Comparison of ENCODE assay signal across 11 cellular contexts in the genomic region with DNA sequence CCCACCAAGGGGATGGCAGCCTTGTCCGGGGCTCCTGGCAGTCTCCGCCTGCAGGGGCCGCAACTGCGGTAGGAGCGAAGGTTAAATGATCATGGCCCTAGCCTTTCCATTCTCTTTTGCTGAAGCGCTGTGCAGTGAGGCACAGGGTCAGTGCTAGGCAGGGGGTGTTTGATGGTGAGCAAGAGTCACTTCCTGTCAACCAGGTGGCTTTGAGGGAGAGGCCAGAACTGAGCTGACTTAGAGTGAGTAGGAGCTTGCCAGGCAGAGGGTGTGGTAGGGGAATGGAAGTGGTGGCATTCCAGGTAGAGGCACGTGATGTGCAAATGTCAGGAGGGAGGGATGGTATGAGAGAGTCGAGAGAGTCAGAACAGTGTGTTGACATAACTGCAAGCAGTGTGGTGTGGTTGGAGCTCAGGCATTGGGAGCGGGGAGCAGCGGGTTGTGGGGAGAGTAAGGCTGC. TPM values are rescaled to one million over a fixed set of nuclear protein-coding genes. Genes with fewer than 3 reads are reported as not detected.
A peak's percentile ranks its signal among the peaks of the same experiment; 100 is the strongest.
DNase-seq lines count a peak whose midpoint lies in the region; ATAC-seq and TF ChIP-seq lines count a peak whose summit lies in the region.
"Had no signal": no experiment of that assay in that cellular context is flagged by ENCODE, and none has a peak within 500 bp of the region (broad histone marks: within the 10 kb centered on the region; RNA-seq: fewer than 3 reads in every experiment).

No MANE protein-coding gene starts in this region.

- H3K27ac Mint-ChIP-seq in activated T-cell treated with anti-CD3 and anti-CD28 coated beads, Interleukin-2, amount 50 U/mL, for 72 hours, result peak overlapping the region; percentile 38
- peak overlapping the region; percentile 21 for H3K27ac Mint-ChIP-seq in activated CD8-positive, alpha-beta T cell treated with anti-CD3 and anti-CD28 coated beads, Interleukin-2, amount 10 ng/mL, durations not matched to agents 7 days and 5 days
- peak overlapping the region; percentile 90 for H3K27ac Mint-ChIP-seq in type B pancreatic cell
- H3K27ac Mint-ChIP-seq: brain had no signal

- peak; percentile 62 to 64 for ATAC-seq in activated T-cell treated with anti-CD3 and anti-CD28 coated beads, Interleukin-2, amount 50 U/mL, for 72 hours (replicated peaks in 1 of 2)
- no peak for ATAC-seq in activated T-cell treated with anti-CD3 and anti-CD28 coated beads, Interleukin-2, amount 50 U/mL, for 4 hours
- no peak for ATAC-seq in activated CD8-positive, alpha-beta T cell treated with anti-CD3 and anti-CD28 coated beads, Interleukin-2, amount 10 ng/mL, durations not matched to agents 7 days and 5 days
- ATAC-seq in GM21526 (IDR thresholded peaks at IDR 0.05; ENCODE audit: low FRiP score, unreplicated experiment) (no peak), GM18498 (IDR thresholded peaks at IDR 0.05; ENCODE audit: unreplicated experiment) (no peak)

- H3K9me3 Mint-ChIP-seq in activated T-cell treated with anti-CD3 and anti-CD28 coated beads, Interleukin-2, amount 50 U/mL, for 72 hours, result no peaks in the 10 kb centered on the region
- H3K9me3 Mint-ChIP-seq in activated T-cell treated with anti-CD3 and anti-CD28 coated beads, Interleukin-2, amount 50 U/mL, for 4 hours, result no peaks in the 10 kb centered on the region
- H3K9me3 Mint-ChIP-seq in activated CD8-positive, alpha-beta T cell treated with anti-CD3 and anti-CD28 coated beads, Interleukin-2, amount 10 ng/mL, durations not matched to agents 7 days and 5 days (ENCODE audit: insufficient read depth), result no peaks in the 10 kb centered on the region
- H3K9me3 Mint-ChIP-seq in type B pancreatic cell, result peaks cover 5% of the 10 kb centered on the region

- POLR2A ChIA-PET in activated CD8-positive, alpha-beta T cell treated with anti-CD3 and anti-CD28 coated beads, Interleukin-2, amount 10 ng/mL, durations not matched to agents 7 days and 5 days (lab: Charles Lee), result interaction anchor here (1.0 to 1.2 kb wide), 2 partner anchors 9 to 29 kb away, joined by 3 read pairs; no protein-coding TSS in a partner anchor

- H3K4me3 Mint-ChIP-seq in activated T-cell treated with anti-CD3 and anti-CD28 coated beads, Interleukin-2, amount 50 U/mL, for 72 hours, result peak overlapping the region; percentile 31 to 79
- no peak overlapping the region for H3K4me3 Mint-ChIP-seq in activated T-cell treated with anti-CD3 and anti-CD28 coated beads, Interleukin-2, amount 50 U/mL, for 4 hours
- no peak overlapping the region for H3K4me3 Mint-ChIP-seq in activated CD8-positive, alpha-beta T cell treated with anti-CD3 and anti-CD28 coated beads, Interleukin-2, amount 10 ng/mL, durations not matched to agents 7 days and 5 days
- H3K4me3 Mint-ChIP-seq in type B pancreatic cell, result peak overlapping the region; percentile 13
- H3K4me3 Mint-ChIP-seq: brain had no signal

- TF ChIP-seq CTCF in kidney epithelial cell (IDR thresholded peaks at IDR 0.05; ENCODE audit: insufficient read depth, low read length, poor library complexity, severe bottlenecking) (no peak), type B pancreatic cell (conservative IDR thresholded peaks at IDR 0.05) (no peak)

- H3K4me1 Mint-ChIP-seq in activated T-cell treated with anti-CD3 and anti-CD28 coated beads, Interleukin-2, amount 50 U/mL, for 72 hours (ENCODE audit: low read depth), result peaks cover 30% of the 10 kb centered on the region
- peaks cover 11% of the 10 kb centered on the region for H3K4me1 Mint-ChIP-seq in activated T-cell treated with anti-CD3 and anti-CD28 coated beads, Interleukin-2, amount 50 U/mL, for 4 hours (ENCODE audit: low read depth)
- peaks cover 11% of the 10 kb centered on the region for H3K4me1 Mint-ChIP-seq in activated CD8-positive, alpha-beta T cell treated with anti-CD3 and anti-CD28 coated beads, Interleukin-2, amount 10 ng/mL, durations not matched to agents 7 days and 5 days (ENCODE audit: low read depth)
- peaks cover 22% of the 10 kb centered on the region for H3K4me1 Mint-ChIP-seq in type B pancreatic cell (ENCODE audit: unreplicated experiment)

- CTCF ChIA-PET in activated CD8-positive, alpha-beta T cell treated with anti-CD3 and anti-CD28 coated beads, Interleukin-2, amount 10 ng/mL, durations not matched to agents 7 days and 5 days (lab: Charles Lee), result interaction anchor here (0.7 to 1.6 kb wide), 7 partner anchors 8 to 166 kb away, joined by 3 to 6 read pairs (median 3); a partner anchor contains a TSS

- H3K36me3 ChIP-seq in kidney epithelial cell (ENCODE audit: control insufficient read depth, insufficient read depth, low read length), result no peaks in the 10 kb centered on the region

- H3K36me3 Mint-ChIP-seq in activated T-cell treated with anti-CD3 and anti-CD28 coated beads, Interleukin-2, amount 50 U/mL, for 72 hours (ENCODE audit: insufficient read depth in 2 of 2), result peaks cover 1 to 16% of the 10 kb centered on the region in 2 donors
- peaks cover 24% of the 10 kb centered on the region for H3K36me3 Mint-ChIP-seq in activated T-cell treated with anti-CD3 and anti-CD28 coated beads, Interleukin-2, amount 50 U/mL, for 4 hours (ENCODE audit: insufficient read depth)
- peaks cover 35% of the 10 kb centered on the region for H3K36me3 Mint-ChIP-seq in activated CD8-positive, alpha-beta T cell treated with anti-CD3 and anti-CD28 coated beads, Interleukin-2, amount 10 ng/mL, durations not matched to agents 7 days and 5 days (ENCODE audit: low read depth)
- peaks cover 26% of the 10 kb centered on the region for H3K36me3 Mint-ChIP-seq in type B pancreatic cell

- no peaks in the 10 kb centered on the region for H3K27me3 Mint-ChIP-seq in activated T-cell treated with anti-CD3 and anti-CD28 coated beads, Interleukin-2, amount 50 U/mL, for 72 hours (ENCODE audit: low read depth)
- no peaks in the 10 kb centered on the region for H3K27me3 Mint-ChIP-seq in activated T-cell treated with anti-CD3 and anti-CD28 coated beads, Interleukin-2, amount 50 U/mL, for 4 hours (ENCODE audit: low read depth)
- H3K27me3 Mint-ChIP-seq in activated CD8-positive, alpha-beta T cell treated with anti-CD3 and anti-CD28 coated beads, Interleukin-2, amount 10 ng/mL, durations not matched to agents 7 days and 5 days (ENCODE audit: low read depth), result no peaks in the 10 kb centered on the region
- H3K27me3 Mint-ChIP-seq in type B pancreatic cell, result no peaks in the 10 kb centered on the region

- no peaks in the 10 kb centered on the region for H3K27me3 ChIP-seq in kidney epithelial cell (ENCODE audit: control insufficient read depth, insufficient read depth, low read length)

- peak in 1 of 2 donors; percentile 14 for DNase-seq in activated T-cell treated with anti-CD3 and anti-CD28 coated beads, Interleukin-2, amount 50 U/mL, for 72 hours
- no peak for DNase-seq in activated T-cell treated with anti-CD3 and anti-CD28 coated beads, Interleukin-2, amount 50 U/mL, for 4 hours
- DNase-seq in activated CD8-positive, alpha-beta T cell treated with anti-CD3 and anti-CD28 coated beads, Interleukin-2, amount 10 ng/mL, durations not matched to agents 7 days and 5 days, result no peak
- DNase-seq in kidney epithelial cell (ENCODE audit: low read depth) (peak; percentile 38), type B pancreatic cell (ENCODE audit: extremely low spot score, unreplicated experiment) (peak; percentile 39), MV-4-11 (lab: John Stamatoyannopoulos, UW) (no peak)
- DNase-seq: hypothalamus, NCI-H1436 had no signal

- H3K4me3 ChIP-seq in kidney epithelial cell (ENCODE audit: low read depth, low read length), result no peak overlapping the region

RNA-seq across cellular contexts. Expression of a gene that starts 33.1 kb away (rescaled TPM):
- total RNA-seq in activated T-cell treated with anti-CD3 and anti-CD28 coated beads, Interleukin-2, amount 50 U/mL, for 72 hours, result 10 to 100 TPM; 21.6 to 28.8 TPM
- total RNA-seq in activated T-cell treated with anti-CD3 and anti-CD28 coated beads, Interleukin-2, amount 50 U/mL, for 4 hours, result 10 to 100 TPM in 1 of 3 donors, 1 to 10 TPM in 2; 7.9 to 11.2 (median 9.0) TPM
- total RNA-seq in activated CD8-positive, alpha-beta T cell treated with anti-CD3 and anti-CD28 coated beads, Interleukin-2, amount 10 ng/mL, durations not matched to agents 7 days and 5 days, result 10 to 100 TPM; 11.9 to 12.3 TPM
- total RNA-seq in kidney epithelial cell, result 6.6 and 8.1 TPM in 2 replicates
- total RNA-seq in type B pancreatic cell (ENCODE audit: low replicate concordance), result 7.0 and 9.0 TPM in 2 replicates

RNA-seq across cellular contexts. Expression of a gene that starts 52.8 kb away (rescaled TPM):
- 10 to 100 TPM; 17.5 to 19.6 TPM for total RNA-seq in activated T-cell treated with anti-CD3 and anti-CD28 coated beads, Interleukin-2, amount 50 U/mL, for 72 hours
- 10 to 100 TPM; 16.3 to 20.7 (median 18.4) TPM for total RNA-seq in activated T-cell treated with anti-CD3 and anti-CD28 coated beads, Interleukin-2, amount 50 U/mL, for 4 hours
- 10 to 100 TPM; 10.7 to 11.6 TPM for total RNA-seq in activated CD8-positive, alpha-beta T cell treated with anti-CD3 and anti-CD28 coated beads, Interleukin-2, amount 10 ng/mL, durations not matched to agents 7 days and 5 days
- 21.9 and 26.0 TPM in 2 replicates for total RNA-seq in kidney epithelial cell
- total RNA-seq in type B pancreatic cell (ENCODE audit: low replicate concordance), result 43.2 and 86.4 TPM in 2 replicates

Comparison
In these comparisons a context has a peak if more than half of its experiments do, and no peak if none do; other contexts are left out.
1. ATAC-seq: peak in activated T-cell treated with anti-CD3 and anti-CD28 coated beads, Interleukin-2, amount 50 U/mL, for 72 hours (2 of 2); none in activated T-cell treated with anti-CD3 and anti-CD28 coated beads, Interleukin-2, amount 50 U/mL, for 4 hours (0 of 2), activated CD8-positive, alpha-beta T cell treated with anti-CD3 and anti-CD28 coated beads, Interleukin-2, amount 10 ng/mL, durations not matched to agents 7 days and 5 days (single experiment), GM21526 (single experiment) and GM18498 (single experiment).
2. H3K4me3 Mint-ChIP-seq: peak in activated T-cell treated with anti-CD3 and anti-CD28 coated beads, Interleukin-2, amount 50 U/mL, for 72 hours (2 of 2) and type B pancreatic cell (single experiment); none in activated T-cell treated with anti-CD3 and anti-CD28 coated beads, Interleukin-2, amount 50 U/mL, for 4 hours (single experiment) and activated CD8-positive, alpha-beta T cell treated with anti-CD3 and anti-CD28 coated beads, Interleukin-2, amount 10 ng/mL, durations not matched to agents 7 days and 5 days (single experiment).
3. DNase-seq: peak in kidney epithelial cell (single experiment) and type B pancreatic cell (single experiment); none in activated T-cell treated with anti-CD3 and anti-CD28 coated beads, Interleukin-2, amount 50 U/mL, for 4 hours (single experiment), activated CD8-positive, alpha-beta T cell treated with anti-CD3 and anti-CD28 coated beads, Interleukin-2, amount 10 ng/mL, durations not matched to agents 7 days and 5 days (single experiment) and MV-4-11 (single experiment).
4. H3K27ac Mint-ChIP-seq: peak in every context shown above with its lines; median percentile 90 in type B pancreatic cell; 38 in activated T-cell treated with anti-CD3 and anti-CD28 coated beads, Interleukin-2, amount 50 U/mL, for 72 hours; 21 in activated CD8-positive, alpha-beta T cell treated with anti-CD3 and anti-CD28 coated beads, Interleukin-2, amount 10 ng/mL, durations not matched to agents 7 days and 5 days.